ENCODE assay signal across 8 cellular contexts in genomic region chr18:8608795-8609673, GRCh38. TPM values are rescaled to one million over a fixed set of nuclear protein-coding genes. Genes with fewer than 3 reads are reported as not detected.
DNase-seq lines count a peak whose midpoint lies in the region; ATAC-seq and TF ChIP-seq lines count a peak whose summit lies in the region.

RAB12 (plus strand) TSS chr18:8609437; CDS start chr18:8609440, 3 bp downstream.

- peaks cover 13% of the 10 kb centered on the region for H3K9me1 ChIP-seq in IMR-90 (ENCODE audit: insufficient read depth, low read length)

- H3K23ac ChIP-seq in IMR-90 (ENCODE audit: low read depth, low read length) = peak within 1 kb of the TSS; percentile 82; the same call in 1 of the 2 replicates

- no peak within 1 kb of the TSS for H2AK5ac ChIP-seq in IMR-90 (ENCODE audit: low read depth, low read length)

- dilution Hi-C loops in IMR-90 (cut with HindIII; ENCODE audit: low sequenced_read_pairs, unreplicated experiment) = no loop called here

- H4K8ac ChIP-seq in IMR-90 (ENCODE audit: low read depth in 2 of 2, low read length in 2 of 2) = peak within 1 kb of the TSS; percentile 87 to 93

- H2BK5ac ChIP-seq in IMR-90 (ENCODE audit: low read depth, low read length, poor library complexity, severe bottlenecking) = peak within 1 kb of the TSS; percentile 62

- TF ChIP-seq RAD21 in IMR-90 (IDR thresholded peaks at IDR 0.05; ENCODE audit: low read length) = no peak

- H3K18ac ChIP-seq in IMR-90 (ENCODE audit: low read depth, low read length) = peak within 1 kb of the TSS; percentile 42

- peaks cover 39% of the 10 kb centered on the region for H4K20me1 ChIP-seq in IMR-90 (ENCODE audit: insufficient read depth, low read length)
- peaks cover 9% of the 10 kb centered on the region; the same call in 1 of the 2 replicates for H4K20me1 ChIP-seq in PC-9 (ENCODE audit: insufficient read depth)

- in situ Hi-C loops in IMR-90 (cut with MboI; ENCODE audit: low sequenced_read_pairs) = no loop called here

- H3K4me1 ChIP-seq in IMR-90 (ENCODE audit: control insufficient read depth, insufficient read depth, low read length) (peaks cover 7% of the 10 kb centered on the region), PC-9 (replicated peaks; ENCODE audit: insufficient read depth) (peaks cover 42% of the 10 kb centered on the region), esophagus (ENCODE audit: control insufficient read depth in 2 of 2, insufficient read depth in 2 of 2, low read length in 1 of 2) (peaks cover 7% of the 10 kb centered on the region in 2 donors), muscle layer of duodenum (ENCODE audit: control insufficient read depth in 1 of 2, insufficient read depth in 2 of 2, low read length in 2 of 2) (peaks cover 8 to 38% of the 10 kb centered on the region in 2 donors)

- H3K36me3 ChIP-seq in IMR-90 (ENCODE audit: control insufficient read depth, insufficient read depth, low read length) (peaks cover 5% of the 10 kb centered on the region), PC-9 (ENCODE audit: low read depth) (no peaks in the 10 kb centered on the region), esophagus (ENCODE audit: control insufficient read depth in 2 of 2, insufficient read depth in 2 of 2, low read length in 1 of 2) (peaks cover 0 to 3% of the 10 kb centered on the region in 2 donors), muscle layer of duodenum (ENCODE audit: control insufficient read depth in 1 of 2, insufficient read depth in 2 of 2, low read length in 2 of 2) (no peaks in the 10 kb centered on the region)

- peak within 1 kb of the TSS; percentile 82 for H3K27ac ChIP-seq in IMR-90 (ENCODE audit: insufficient read depth, low read length)
- peak within 1 kb of the TSS; percentile 79; the same call in 1 of the 2 replicates for H3K27ac ChIP-seq in PC-9
- H3K27ac ChIP-seq in esophagus (ENCODE audit: low read depth in 2 of 2, low read length in 1 of 2) = peak within 1 kb of the TSS; percentile 75 to 79
- peak within 1 kb of the TSS; percentile 72 for H3K27ac ChIP-seq in muscle layer of duodenum (ENCODE audit: low read length)

- POLR2A ChIA-PET in IMR-90 (lab: Charles Lee; ENCODE audit: unreplicated experiment) (no interaction called here), PC-9 (lab: Charles Lee; ENCODE audit: unreplicated experiment) (interaction anchor here (0.5 to 0.7 kb wide), 5 partner anchors 654 to 1917 kb away, joined by 3 to 7 read pairs (median 5); partner anchors contain the start of gene NAPG)

- peaks cover 42% of the 10 kb centered on the region for H3K79me2 ChIP-seq in PC-9 (ENCODE audit: low read depth)

- H2BK120ac ChIP-seq in IMR-90 (ENCODE audit: low read depth, low read length) = peak within 1 kb of the TSS; percentile 50; the same call in 1 of the 2 replicates

- peak; percentile 63; the same call in 1 of the 2 replicates for TF ChIP-seq POLR2A in IMR-90 (IDR thresholded peaks at IDR 0.05; ENCODE audit: low read depth, low read length)

- WGBS in IMR-90 (ENCODE audit: extremely low coverage in 2 of 2, insufficient read length in 1 of 2), 2 experiments = 2% methylated on average over 31 of the region's 98 CpGs; no CpG with 5 or more reads in 1 of the 2 experiments
- WGBS in esophagus, 2 donors = 2 to 8% methylated on average over 31 to 96 of the region's 98 CpGs

- CTCF ChIA-PET in IMR-90 (lab: Yijun Ruan, JAX) (interaction anchor here (0.6 to 1.2 kb wide), 5 partner anchors 9 to 450 kb away, joined by 3 to 11 read pairs (median 4); no protein-coding TSS in a partner anchor), PC-9 (lab: Charles Lee) (interaction anchor here (0.6 to 0.9 kb wide), 7 partner anchors 56 to 865 kb away, joined by 3 to 21 read pairs (median 5); no protein-coding TSS in a partner anchor)

- H3K9ac ChIP-seq in IMR-90 (ENCODE audit: low read depth, low read length) = peak within 1 kb of the TSS; percentile 93

- H2BK20ac ChIP-seq in IMR-90 (ENCODE audit: low read depth, low read length) = no peak within 1 kb of the TSS

- H4K91ac ChIP-seq in IMR-90 (ENCODE audit: insufficient read depth, low read depth, low read length) = peak within 1 kb of the TSS; percentile 0; the same call in 1 of the 2 replicates

- peak within 1 kb of the TSS; percentile 99 for H3K4me3 ChIP-seq in IMR-90 (ENCODE audit: insufficient read depth, low read depth, low read length)
- H3K4me3 ChIP-seq in PC-9 = peak within 1 kb of the TSS; percentile 98
- H3K4me3 ChIP-seq in esophagus (ENCODE audit: low read depth in 1 of 2, low read length in 2 of 2) = peak within 1 kb of the TSS; percentile 91 to 97
- peak within 1 kb of the TSS; percentile 88 to 94 for H3K4me3 ChIP-seq in muscle layer of duodenum (ENCODE audit: low read depth in 1 of 2, low read length in 2 of 2)

- H2AFZ ChIP-seq in IMR-90 (replicated peaks; ENCODE audit: low read length, poor library complexity) (peak within 1 kb of the TSS; percentile 94), PC-9 (peak within 1 kb of the TSS; percentile 99)

- peak within 1 kb of the TSS; percentile 67 for H2AK9ac ChIP-seq in IMR-90 (replicated peaks; ENCODE audit: low read depth, low read length, poor library complexity)

- no peak within 1 kb of the TSS for H2BK15ac ChIP-seq in IMR-90 (ENCODE audit: low read depth, low read length)

- peak within 1 kb of the TSS; percentile 92 for H4K5ac ChIP-seq in IMR-90 (ENCODE audit: low read depth, low read length)

- DNase-seq in COR-L47 (lab: John Stamatoyannopoulos, UW) (peak; percentile 89), IMR-90 (peak; percentile 83), PC-9 (peak; percentile 50 to 86)
- DNase-seq in activated T-cell treated with anti-CD3 and anti-CD28 coated beads, Interleukin-2, amount 50 U/mL, for 1 hour = peak; percentile 89
- peak; percentile 68 for DNase-seq in stimulated activated CD8-positive, alpha-beta memory T cell treated with anti-CD3 and anti-CD28 coated beads, Interleukin-7, amount 100 ng/mL, for 24 hours (ENCODE audit: low read depth)

- peak within 1 kb of the TSS; percentile 49; the same call in 1 of the 2 replicates for H3K56ac ChIP-seq in IMR-90 (ENCODE audit: extremely low read depth, insufficient read depth, low read length)

- H3K4me2 ChIP-seq in IMR-90 (ENCODE audit: low read depth, low read length) (peak within 1 kb of the TSS; percentile 100), PC-9 (peak within 1 kb of the TSS; percentile 96)

- H3K9me3 ChIP-seq in IMR-90 (ENCODE audit: control insufficient read depth, insufficient read depth, low read length) (no peaks in the 10 kb centered on the region), PC-9 (ENCODE audit: insufficient read depth, low read depth) (no peaks in the 10 kb centered on the region), esophagus (ENCODE audit: control insufficient read depth in 2 of 2, insufficient read depth in 1 of 2, low read depth in 1 of 2, low read length in 1 of 2) (no peaks in the 10 kb centered on the region), muscle layer of duodenum (ENCODE audit: control insufficient read depth in 1 of 2, low read length in 2 of 2) (no peaks in the 10 kb centered on the region)

- intact Hi-C loops in IMR-90 (cut with micrococcal nuclease) (no loop called here), PC-9 (cut with micrococcal nuclease; ENCODE audit: unreplicated experiment) (no loop called here)

- peaks cover 8% of the 10 kb centered on the region for H3K27me3 ChIP-seq in IMR-90 (ENCODE audit: control insufficient read depth, insufficient read depth, low read length)
- H3K27me3 ChIP-seq in PC-9 (ENCODE audit: insufficient read depth, low read depth) = no peaks in the 10 kb centered on the region
- H3K27me3 ChIP-seq in esophagus (ENCODE audit: control insufficient read depth in 1 of 2, insufficient read depth in 2 of 2, low read length in 2 of 2) = no peaks in the 10 kb centered on the region
- no peaks in the 10 kb centered on the region for H3K27me3 ChIP-seq in muscle layer of duodenum (ENCODE audit: low read depth, low read length)

- H3K4ac ChIP-seq in IMR-90 (ENCODE audit: low read depth, low read length) = peak within 1 kb of the TSS; percentile 55

- TF ChIP-seq CTCF in IMR-90 (conservative IDR thresholded peaks at IDR 0.05; ENCODE audit: low read depth, low read length) (peak; percentile 77), PC-9 (conservative IDR thresholded peaks at IDR 0.05) (peak; percentile 58)

- H3F3A ChIP-seq in PC-9 (ENCODE audit: insufficient read depth, low read depth) = peaks cover 16% of the 10 kb centered on the region

- BruUV-seq in IMR-90 (replicated peaks; lab: Mats Ljungman, UMichigan) (no TSS peak), PC-9 (replicated peaks; lab: Mats Ljungman, UMichigan) (no TSS peak)

- peaks cover 15 to 39% of the 10 kb centered on the region in 2 experiments for H3K79me1 ChIP-seq in IMR-90 (ENCODE audit: low read depth in 1 of 2, low read length in 2 of 2)

- H3K9me2 ChIP-seq in PC-9 (ENCODE audit: insufficient read depth) = no peaks in the 10 kb centered on the region

- ATAC-seq in GM21423 (IDR thresholded peaks at IDR 0.05; ENCODE audit: unreplicated experiment) = peak; percentile 58
- peak; percentile 94 for ATAC-seq in IMR-90 (ENCODE audit: low read depth)

- peak within 1 kb of the TSS; percentile 72 for H3K14ac ChIP-seq in IMR-90 (replicated peaks; ENCODE audit: low read depth, low read length)

TF ChIP-seq in IMR-90, 13 proteins besides CTCF, POLR2A, EP300 and RAD21 (continues in another document):
- TF ChIP-seq MAZ (IDR thresholded peaks at IDR 0.05; ENCODE audit: borderline replicate concordance, low read depth, low read length) (peak; percentile 97), CHD1 (IDR thresholded peaks at IDR 0.05; ENCODE audit: low read depth, low read length) (peak; percentile 72; the same call in 1 of the 2 replicates), ELK1 (IDR thresholded peaks at IDR 0.05; ENCODE audit: borderline replicate concordance, low read depth, low read length) (no peak), BHLHE40 (IDR thresholded peaks at IDR 0.05; ENCODE audit: low read depth, low read length) (no peak), CEBPB (IDR thresholded peaks at IDR 0.05; ENCODE audit: low read depth, low read length) (no peak), RCOR1 (IDR thresholded peaks at IDR 0.05; ENCODE audit: insufficient replicate concordance, low read length) (no peak), MXI1 (IDR thresholded peaks at IDR 0.05; ENCODE audit: borderline replicate concordance, low read depth, low read length) (peak; percentile 34; the same call in 1 of the 2 replicates)

RNA-seq across cellular contexts. Expression of gene RAB12, which starts in this region (rescaled TPM):
- total RNA-seq in IMR-90 (2012; rRNA removed) (14.9 and 35.3 TPM in 2 replicates), PC-9 (2021) (60.1 and 79.4 TPM in 2 replicates)
- polyA plus RNA-seq in IMR-90 (2012; rRNA removed) (13.2 and 19.2 TPM in 2 replicates), esophagus (10 to 100 TPM; 18.9 to 20.8 TPM)
- 2.6 and 2.7 TPM in 2 replicates for polyA plus RNA-seq in IMR-90 (2012; cell fraction: cytosol; rRNA removed)
- 2.0 and 20.1 TPM in 2 replicates for polyA plus RNA-seq in IMR-90 (2012; cell fraction: nucleus; rRNA removed; ENCODE audit: low replicate concordance)

Comparison
In these comparisons a context has a peak if more than half of its experiments do, and no peak if none do; other contexts are left out.
1. Peak in every context shown above with its lines: DNase-seq, ATAC-seq, H3K4me3 ChIP-seq and H3K27ac ChIP-seq.